ENCODE assay signal across 9 cellular contexts in the genomic region with DNA sequence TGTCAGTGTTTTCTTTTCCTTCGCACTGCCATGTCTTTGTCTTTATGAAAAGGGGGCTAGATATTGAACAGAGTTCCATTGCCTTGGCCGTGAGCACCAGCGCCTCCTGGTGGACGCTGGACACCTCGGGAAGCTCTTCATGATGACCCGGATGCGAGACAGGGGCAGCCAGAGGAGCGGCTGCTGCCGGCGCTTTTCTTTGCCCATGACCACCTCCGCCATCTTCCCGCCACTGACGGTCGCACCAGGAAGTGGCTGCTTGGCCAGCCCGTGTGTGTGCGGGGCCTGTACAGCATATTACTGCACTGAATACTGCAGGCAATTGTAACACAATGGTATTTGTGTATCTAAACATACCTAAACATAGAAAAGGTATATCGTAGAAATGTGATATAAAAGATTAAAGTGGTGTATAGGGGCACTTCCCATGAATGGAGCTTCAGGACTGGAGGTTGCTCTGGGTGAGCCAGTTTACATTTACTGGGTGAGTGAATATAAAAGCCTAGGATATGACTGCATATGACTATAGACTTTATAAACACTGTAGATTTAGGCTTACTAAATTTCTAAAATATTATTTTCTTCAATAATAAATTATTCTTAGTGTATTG. TPM values are rescaled to one million over a fixed set of nuclear protein-coding genes. Genes with fewer than 3 reads are reported as not detected.
DNase-seq lines count a peak whose midpoint lies in the region; ATAC-seq, FAIRE-seq and TF ChIP-seq lines count a peak whose summit lies in the region.
"Had no signal": no experiment of that assay in that cellular context is flagged by ENCODE, and none has a peak within 500 bp of the region (broad histone marks: within the 10 kb centered on the region; RNA-seq: fewer than 3 reads in every experiment).

No MANE protein-coding gene starts in this region.

- H3K4me1 Mint-ChIP-seq in activated CD4-positive, alpha-beta T cell treated with anti-CD3 and anti-CD28 coated beads for 36 hours = no peaks in the 10 kb centered on the region

- ATAC-seq in activated CD4-positive, alpha-beta T cell treated with anti-CD3 and anti-CD28 coated beads for 36 hours = no peak
- ATAC-seq in HG02938 (IDR thresholded peaks at IDR 0.05; ENCODE audit: unreplicated experiment) (peak; percentile 76), GM12878 (peak; percentile 84), pancreas (peak; percentile 47 to 65 (median 62))

- in situ Hi-C loops in GM12878 (cut with MboI) = no loop called here

- no peak overlapping the region for H3K4me2 ChIP-seq in GM12878 (ENCODE audit: control insufficient read depth, insufficient read depth)

- H3K9me3 ChIP-seq in GM12878 (replicated peaks; ENCODE audit: control insufficient read depth, insufficient read depth, low read length) = no peaks in the 10 kb centered on the region
- no peaks in the 10 kb centered on the region for H3K9me3 ChIP-seq in pancreas
- H3K9me3 ChIP-seq in prostate gland = no peaks in the 10 kb centered on the region

- FAIRE-seq in GM12878 (lab: Jason Lieb, UNC) (no peak), pancreas (lab: Jason Lieb, UNC) (no peak)

- H3K27me3 Mint-ChIP-seq in activated CD4-positive, alpha-beta T cell treated with anti-CD3 and anti-CD28 coated beads for 36 hours = no peaks in the 10 kb centered on the region

- no peaks in the 10 kb centered on the region for H3K79me2 ChIP-seq in GM12878 (ENCODE audit: control insufficient read depth, insufficient read depth, low read length)

- no peak overlapping the region for H3K9ac ChIP-seq in GM12878 (ENCODE audit: control insufficient read depth, insufficient read depth, low read length)

- H3K27me3 ChIP-seq in GM12878 (replicated peaks in 1 of 2; ENCODE audit: control insufficient read depth in 2 of 2, insufficient read depth in 2 of 2, low read length in 1 of 2) (no peaks in the 10 kb centered on the region), pancreas (no peaks in the 10 kb centered on the region), prostate gland (replicated peaks; ENCODE audit: insufficient read depth) (no peaks in the 10 kb centered on the region)

- H3K4me3 ChIP-seq in GM12878 = no peak overlapping the region
- H3K4me3 ChIP-seq in pancreas = no peak overlapping the region
- no peak overlapping the region for H3K4me3 ChIP-seq in prostate gland

- no peaks in the 10 kb centered on the region for H3K4me1 ChIP-seq in GM12878 (ENCODE audit: control insufficient read depth, insufficient read depth, low read length)
- H3K4me1 ChIP-seq in pancreas = no peaks in the 10 kb centered on the region
- H3K4me1 ChIP-seq in prostate gland (replicated peaks) = no peaks in the 10 kb centered on the region

- TF ChIP-seq POLR2A in GM12878 (IDR thresholded peaks at IDR 0.05; ENCODE audit: low read depth, low read length) (no peak), prostate gland (IDR thresholded peaks at IDR 0.05) (no peak)

- no peak for TF ChIP-seq EP300 in GM12878 (IDR thresholded peaks at IDR 0.05; ENCODE audit: borderline replicate concordance in 1 of 2, control insufficient read depth in 1 of 2, low read depth in 2 of 2, low read length in 2 of 2)

- H4K20me1 ChIP-seq in GM12878 (ENCODE audit: control insufficient read depth, insufficient read depth) = no peaks in the 10 kb centered on the region

- TF ChIP-seq RAD21 in GM12878 (IDR thresholded peaks at IDR 0.05; ENCODE audit: insufficient read depth, low read depth, low read length) = peak; percentile 55

- peak; percentile 57 for DNase-seq in activated CD4-positive, alpha-beta T cell treated with anti-CD3 and anti-CD28 coated beads for 36 hours
- DNase-seq in activated CD4-positive, alpha-beta T cell treated with anti-CD3 and anti-CD28 coated beads for 1 hour = no peak
- DNase-seq in GM12878 (ENCODE audit: low read depth, low spot score) = no peak
- DNase-seq in pancreas = peak in 4 of 6 donors; percentile 45 to 83 (median 54)
- DNase-seq in NCI-H446 treated with DMSO at 0.1 percent for 48 hours (lab: John Stamatoyannopoulos, UW) = no peak
- no peak for DNase-seq in prostate gland (ENCODE audit: low spot score)
- DNase-seq in HCEC 1CT = no peak

- intact Hi-C loops in activated CD4-positive, alpha-beta T cell treated with anti-CD3 and anti-CD28 coated beads for 36 hours (cut with DNase I, micrococcal nuclease) = loop anchor here in 1 of 2 experiments (10.0 kb wide), 2 partner anchors 1040 to 1250 kb away; partner anchors contain the start of gene CTSO
- intact Hi-C loops in GM12878 (cut with micrococcal nuclease; ENCODE audit: unreplicated experiment) (loop anchor here (10.0 kb wide), 2 partner anchors 730 to 1250 kb away; partner anchors contain the start of gene CTSO), pancreas (cut with DNase I) (no loop called here), prostate gland (cut with DNase I) (no loop called here)

- no peak overlapping the region for H3K4me3 Mint-ChIP-seq in activated CD4-positive, alpha-beta T cell treated with anti-CD3 and anti-CD28 coated beads for 36 hours

- RAD21 ChIA-PET in GM12878 (lab: Charles Lee; ENCODE audit: unreplicated experiment) = interaction anchor here (0.7 to 2.3 kb wide), 2 partner anchors 13 to 730 kb away, joined by 3 to 9 read pairs; no protein-coding TSS in a partner anchor

- TF ChIP-seq CTCF in GM12878 (IDR thresholded peaks at IDR 0.05 in 2 of 3, conservative IDR thresholded peaks at IDR 0.05 in 1 of 3; ENCODE audit: control insufficient read depth in 2 of 3, extremely low read depth in 1 of 3, insufficient read depth in 1 of 3, low read depth in 3 of 3, low read length in 3 of 3) (peak; percentile 53 to 72 (median 68)), pancreas (IDR thresholded peaks at IDR 0.05) (peak in 3 of 4 donors; percentile 34 to 44 (median 39)), prostate gland (IDR thresholded peaks at IDR 0.05) (no peak)

- H3K36me3 ChIP-seq in GM12878 (ENCODE audit: control insufficient read depth in 2 of 2, insufficient read depth in 2 of 2, low read length in 1 of 2) (no peaks in the 10 kb centered on the region), pancreas (no peaks in the 10 kb centered on the region), prostate gland (no peaks in the 10 kb centered on the region)

- no peak overlapping the region for H3K27ac Mint-ChIP-seq in activated CD4-positive, alpha-beta T cell treated with anti-CD3 and anti-CD28 coated beads for 36 hours

- WGBS in GM12878 (ENCODE audit: insufficient coverage, insufficient replicate concordance, low lambda C conversion rate, missing lambda C conversion rate) = 58% methylated on average over 17 of the region's 17 CpGs
- WGBS in pancreas, 2 donors = 62 to 66% methylated on average over 17 of the region's 17 CpGs
- WGBS in prostate gland = 80% methylated on average over 17 of the region's 17 CpGs

- no peak overlapping the region for H3K27ac ChIP-seq in GM12878 (ENCODE audit: control insufficient read depth, insufficient read depth)
- no peak overlapping the region for H3K27ac ChIP-seq in pancreas
- H3K27ac ChIP-seq in prostate gland = no peak overlapping the region

- no TSS peak for BruUV-seq in GM12878 (replicated peaks; lab: Mats Ljungman, UMichigan)

- SMC1A ChIA-PET in GM12878 (lab: Charles Lee; ENCODE audit: uncharacterized antibody, unreplicated experiment) = interaction anchor here (1.0 kb wide), 1 partner anchor 1036 kb away, joined by 4 read pairs; no protein-coding TSS in a partner anchor

- H3K9me3 Mint-ChIP-seq in activated CD4-positive, alpha-beta T cell treated with anti-CD3 and anti-CD28 coated beads for 36 hours (ENCODE audit: low read depth) = peaks cover 1% of the 10 kb centered on the region

- no peaks in the 10 kb centered on the region for H3K36me3 Mint-ChIP-seq in activated CD4-positive, alpha-beta T cell treated with anti-CD3 and anti-CD28 coated beads for 36 hours (ENCODE audit: low read depth)

- no peak overlapping the region for H2AFZ ChIP-seq in GM12878 (ENCODE audit: control insufficient read depth, low read depth, low read length)

- POLR2A ChIA-PET in activated CD4-positive, alpha-beta T cell treated with anti-CD3 and anti-CD28 coated beads for 36 hours (lab: Charles Lee) = no interaction called here
- POLR2A ChIA-PET in GM12878 (lab: Charles Lee) = no interaction called here

- CTCF ChIA-PET in activated CD4-positive, alpha-beta T cell treated with anti-CD3 and anti-CD28 coated beads for 36 hours (lab: Charles Lee) = no interaction called here
- CTCF ChIA-PET in GM12878 (lab: Yijun Ruan, JAX) = interaction anchor here (0.5 to 1.4 kb wide), 9 partner anchors 8 to 1416 kb away, joined by 3 to 4 read pairs (median 3); no protein-coding TSS in a partner anchor

TF ChIP-seq in GM12878, 131 proteins besides CTCF, POLR2A, EP300 and RAD21 (continues in another document):
- TF ChIP-seq BCL11A (IDR thresholded peaks at IDR 0.05; ENCODE audit: low read depth, low read length) = no peak

RNA-seq across cellular contexts. Expression of gene GRIA2, which starts 15.8 kb away (rescaled TPM):
- total RNA-seq in activated CD4-positive, alpha-beta T cell treated with anti-CD3 and anti-CD28 coated beads for 36 hours = not detected
- not detected in 2 replicates for total RNA-seq in GM12878 (2013; cell fraction: nucleolus; rRNA removed)
- under 0.01 TPM in 1 of 2 replicates, not detected in the other for total RNA-seq in GM12878 (2014; rRNA removed)
- total RNA-seq in GM12878 (2014; rRNA removed; fragmentation: Illumina TruSeq; extraction: Trizol) = not detected in 2 replicates
- not detected in 2 replicates for total RNA-seq in GM12878 (2021)
- not detected for polyA plus RNA-seq in GM12878 (2011; ENCODE audit: low read depth)
- 0.04 TPM in 1 of 2 replicates, not detected in the other for polyA plus RNA-seq in GM12878 (2011; rRNA removed)
- not detected in 2 replicates for polyA plus RNA-seq in GM12878 (2011; cell fraction: cytosol; rRNA removed)
- polyA plus RNA-seq in GM12878 (2011; cell fraction: nucleus; rRNA removed) = 0.12 TPM in 1 of 2 replicates, not detected in the other
- not detected in 2 replicates for polyA plus RNA-seq in GM12878 (2012)
- polyA plus RNA-seq in GM12878 (2014; fragmentation: Illumina TruSeq; extraction: Trizol) = not detected in 2 replicates
- polyA plus RNA-seq in GM12878 (2014; fragmentation: Nextera tagmentation; extraction: Ambion mirVana) = not detected
- polyA plus RNA-seq in GM12878 (2014; rRNA removed) = not detected in 2 replicates
- polyA plus RNA-seq in GM12878 (2016; fragmentation: Nextera tagmentation; extraction: Ambion mirVana) = not detected
- polyA minus RNA-seq in GM12878 (2011; rRNA and poly(A)+ RNA removed) = not detected in 2 replicates
- polyA minus RNA-seq in GM12878 (2011; cell fraction: cytosol; rRNA and poly(A)+ RNA removed) = not detected in 2 replicates
- polyA minus RNA-seq in GM12878 (2011; cell fraction: nucleus; rRNA and poly(A)+ RNA removed) = not detected in 2 replicates
- total RNA-seq in pancreas = 1 to 10 TPM in 4 of 6 donors, under 1 TPM in 2; 0.69 to 2.2 (median 1.5) TPM
- 1 to 10 TPM; 1.1 to 6.0 TPM for polyA plus RNA-seq in pancreas
- 1 to 10 TPM in 1 of 2 donors, under 1 TPM in 1; 0.91 to 5.1 TPM for total RNA-seq in prostate gland
- total RNA-seq: activated CD8-positive, alpha-beta memory T cell treated with anti-CD3 and anti-CD28 coated beads for 36 hours had no signal

Comparison
In these comparisons a context has a peak if more than half of its experiments do, and no peak if none do; other contexts are left out.
1. DNase-seq: peak in activated CD4-positive, alpha-beta T cell treated with anti-CD3 and anti-CD28 coated beads for 36 hours (single experiment) and pancreas (4 of 6); none in activated CD4-positive, alpha-beta T cell treated with anti-CD3 and anti-CD28 coated beads for 1 hour (single experiment), GM12878 (single experiment), NCI-H446 treated with DMSO at 0.1 percent for 48 hours (single experiment), prostate gland (single experiment) and HCEC 1CT (single experiment).
2. CTCF ChIP-seq: peak in GM12878 (3 of 3) and pancreas (3 of 4); none in prostate gland (0 of 4).